In the genomic region with DNA sequence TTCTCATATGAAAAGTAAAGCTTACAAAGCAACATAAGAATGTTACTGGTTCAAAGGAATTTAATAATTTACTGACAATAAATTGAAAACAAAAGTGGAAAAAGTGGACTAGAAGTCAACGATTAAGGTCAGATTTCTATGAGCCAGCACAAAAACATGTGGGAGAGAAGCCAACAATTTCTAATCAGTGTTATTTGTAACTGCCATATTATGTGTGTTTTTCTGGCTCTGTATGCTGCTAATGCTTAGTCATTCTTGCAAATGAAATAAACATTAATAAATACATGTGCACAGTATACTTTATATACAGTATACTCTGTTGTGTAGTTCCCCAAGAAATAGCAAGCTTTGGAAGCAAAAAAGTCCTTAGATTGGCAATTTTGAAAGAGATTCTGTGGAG, we compare ENCODE assay signal across 25 cellular contexts.
DNase-seq lines count a peak whose midpoint lies in the region; FAIRE-seq and TF ChIP-seq lines count a peak whose summit lies in the region.
"Had no signal": no experiment of that assay in that cellular context is flagged by ENCODE, and none has a peak within 500 bp of the region (broad histone marks: within the 10 kb centered on the region; RNA-seq: fewer than 3 reads in every experiment).

No MANE protein-coding gene starts in this region.

- H3K27me3 ChIP-seq in A673 (replicated peaks; ENCODE audit: insufficient read depth, low read depth, low read length, poor library complexity) (no peaks in the 10 kb centered on the region), mammary epithelial cell (ENCODE audit: insufficient read depth, low read length) (no peaks in the 10 kb centered on the region)
- H3K27me3 ChIP-seq: heart left ventricle, pancreas, stomach had no signal

- H3K27ac ChIP-seq in kidney (ENCODE audit: low read depth in 2 of 2, low read length in 2 of 2) (no peak overlapping the region), A673 (ENCODE audit: low read depth, low read length, poor library complexity, severe bottlenecking) (no peak overlapping the region), mammary epithelial cell (ENCODE audit: insufficient read depth, low read depth, low read length) (no peak overlapping the region)
- H3K27ac ChIP-seq: 22Rv1, coronary artery, heart left ventricle, pancreas, stomach had no signal

- TF ChIP-seq CTCF in kidney (IDR thresholded peaks at IDR 0.05; ENCODE audit: borderline replicate concordance, extremely low read depth, insufficient read depth) (no peak), A673 (conservative IDR thresholded peaks at IDR 0.05; ENCODE audit: low read depth, low read length) (no peak), mammary epithelial cell (conservative IDR thresholded peaks at IDR 0.05 in 1 of 2, IDR thresholded peaks at IDR 0.05 in 1 of 2; ENCODE audit: extremely low read depth in 1 of 2, insufficient read depth in 1 of 2, low read depth in 1 of 2, low read length in 2 of 2) (no peak)

- dilution Hi-C loops in mammary epithelial cell (cut with HindIII; ENCODE audit: low sequenced_read_pairs) = no loop called here

- BruUV-seq in A673 (replicated peaks; lab: Mats Ljungman, UMichigan) (no TSS peak), mammary epithelial cell (replicated peaks; lab: Mats Ljungman, UMichigan) (no TSS peak)

- H3K4me1 ChIP-seq in kidney (ENCODE audit: control insufficient read depth in 1 of 2, insufficient read depth in 1 of 2, low read depth in 1 of 2, low read length in 2 of 2) (no peaks in the 10 kb centered on the region), A673 (ENCODE audit: insufficient read depth, low read length, poor library complexity, severe bottlenecking) (no peaks in the 10 kb centered on the region), mammary epithelial cell (ENCODE audit: insufficient read depth, low read length) (no peaks in the 10 kb centered on the region)
- H3K4me1 ChIP-seq: pancreas, stomach had no signal

- H3K79me2 ChIP-seq in mammary epithelial cell (ENCODE audit: insufficient read depth, low read length) = no peaks in the 10 kb centered on the region

- CTCF ChIA-PET in A673 (lab: Charles Lee) = no interaction called here
- CTCF ChIA-PET in mammary epithelial cell (lab: Charles Lee; ENCODE audit: low non-redundant PET) = no interaction called here

- H3K9me3 ChIP-seq in kidney (ENCODE audit: control insufficient read depth in 1 of 2, low read length in 2 of 2) (no peaks in the 10 kb centered on the region), A673 (ENCODE audit: low read depth, low read length, poor library complexity, severe bottlenecking) (peaks cover 23% of the 10 kb centered on the region), mammary epithelial cell (replicated peaks; ENCODE audit: insufficient read depth, low read length) (no peaks in the 10 kb centered on the region)
- H3K9me3 ChIP-seq: pancreas had no signal

- POLR2A ChIA-PET in A673 (lab: Charles Lee; ENCODE audit: low non-redundant PET) = no interaction called here

- H2AFZ ChIP-seq in mammary epithelial cell (ENCODE audit: low read depth, low read length) = no peak overlapping the region

- WGBS in mammary epithelial cell (ENCODE audit: low coverage, missing lambda C conversion rate) = 89% methylated on average over 1 of the region's 1 CpG

- H3K4me3 ChIP-seq in kidney (ENCODE audit: low read length in 2 of 2) (no peak overlapping the region), A673 (ENCODE audit: low read depth, low read length, poor library complexity, severe bottlenecking) (no peak overlapping the region), mammary epithelial cell (replicated peaks in 1 of 3; ENCODE audit: insufficient read depth in 1 of 3, low read depth in 2 of 3, low read length in 3 of 3) (no peak overlapping the region)
- H3K4me3 ChIP-seq: coronary artery, GM12878, heart left ventricle, pancreas, stomach had no signal

- peak; percentile 31 for DNase-seq in A172 (ENCODE audit: low spot score)
- peak; percentile 47 for DNase-seq in M059J (ENCODE audit: low read depth)
- no peak for DNase-seq in kidney
- no peak for DNase-seq in A673 (ENCODE audit: low spot score)
- no peak for DNase-seq in NCI-H1105 (lab: John Stamatoyannopoulos, UW)
- DNase-seq in mammary epithelial cell = no peak
- DNase-seq in ureter (ENCODE audit: low spot score) = no peak
- DNase-seq: activated CD4-positive, alpha-beta T cell treated with anti-CD3 and anti-CD28 coated beads for 1 hour; activated CD8-positive, alpha-beta T cell treated with anti-CD3 and anti-CD28 coated beads for 36 hours; activated naive CD8-positive, alpha-beta T cell treated with anti-CD3 and anti-CD28 coated beads, Interleukin-2, amount 10 ng/mL, durations not matched to agents 7 days and 5 days; heart left ventricle; KBM-7; left ventricle myocardium superior; NCI-H146; NCI-H2171; NCI-H510A treated with DMSO at 0.1 percent for 48 hours; pancreas; stomach; T-helper 17 cell; trophoblast cell had no signal

- no peak overlapping the region for H3K4me2 ChIP-seq in mammary epithelial cell (ENCODE audit: insufficient read depth, low read depth, low read length)

- H3K36me3 ChIP-seq in kidney (ENCODE audit: control insufficient read depth in 1 of 2, insufficient read depth in 2 of 2, low read length in 2 of 2) = no peaks in the 10 kb centered on the region
- H3K36me3 ChIP-seq in A673 (ENCODE audit: insufficient read depth, low read length, poor library complexity, severe bottlenecking) = no peaks in the 10 kb centered on the region
- no peaks in the 10 kb centered on the region for H3K36me3 ChIP-seq in mammary epithelial cell (ENCODE audit: insufficient read depth, low read length)
- H3K36me3 ChIP-seq: heart left ventricle, pancreas, stomach had no signal

- FAIRE-seq in endometrium (lab: Jason Lieb, UNC) (peak; percentile 88), kidney (lab: Jason Lieb, UNC) (peak; percentile 21)
- FAIRE-seq: GM12878, H1, pancreas had no signal

- intact Hi-C loops in kidney (cut with DNase I) (no loop called here), A673 (cut with micrococcal nuclease; ENCODE audit: unreplicated experiment) (no loop called here), mammary epithelial cell (cut with micrococcal nuclease) (no loop called here)

- no peaks in the 10 kb centered on the region for H4K20me1 ChIP-seq in mammary epithelial cell (ENCODE audit: insufficient read depth, low read length)

- H3K9ac ChIP-seq in kidney (ENCODE audit: low read length in 2 of 2) = no peak overlapping the region
- no peak overlapping the region for H3K9ac ChIP-seq in mammary epithelial cell (ENCODE audit: insufficient read depth, low read length)

- in situ Hi-C loops in mammary epithelial cell (cut with MboI; ENCODE audit: low sequenced_read_pairs in 2 of 2) = no loop called here

Comparison
In these comparisons a context has a peak if more than half of its experiments do, and no peak if none do; other contexts are left out.
1. DNase-seq: peak in A172 (single experiment) and M059J (single experiment); none in kidney (single experiment), A673 (single experiment), NCI-H1105 (single experiment), mammary epithelial cell (single experiment) and ureter (single experiment).